10 cellular contexts compared by ENCODE assay signal in genomic region chr2:1060372-1060771, GRCh38.
"Had no signal": no experiment of that assay in that cellular context is flagged by ENCODE, and none has a peak within 500 bp of the region (broad histone marks: within the 10 kb centered on the region; RNA-seq: fewer than 3 reads in every experiment).

No MANE protein-coding gene starts in this region.

- H3K27ac Mint-ChIP-seq: H9, HFFc6 had no signal

- H3K36me3 ChIP-seq: HAP-1 had no signal

- H2AFZ ChIP-seq: GM23248 had no signal

- ATAC-seq: HCT116 had no signal

- H3K27ac ChIP-seq: GM23248 had no signal

- H3K4me3 Mint-ChIP-seq: H9, HFFc6 had no signal

- H3K4me3 ChIP-seq: GM23248, HAP-1 had no signal

- DNase-seq: GM23248, GOT3, H7, H9, HCEC 1CT, HFFc6 had no signal

- H3K9me3 Mint-ChIP-seq: H9 had no signal

- FAIRE-seq: H1, H54 had no signal

- H3K9ac ChIP-seq: GM23248 had no signal

- H3K9me3 ChIP-seq: HAP-1 had no signal

- H3K4me1 ChIP-seq: HAP-1 had no signal
